In the genomic region with DNA sequence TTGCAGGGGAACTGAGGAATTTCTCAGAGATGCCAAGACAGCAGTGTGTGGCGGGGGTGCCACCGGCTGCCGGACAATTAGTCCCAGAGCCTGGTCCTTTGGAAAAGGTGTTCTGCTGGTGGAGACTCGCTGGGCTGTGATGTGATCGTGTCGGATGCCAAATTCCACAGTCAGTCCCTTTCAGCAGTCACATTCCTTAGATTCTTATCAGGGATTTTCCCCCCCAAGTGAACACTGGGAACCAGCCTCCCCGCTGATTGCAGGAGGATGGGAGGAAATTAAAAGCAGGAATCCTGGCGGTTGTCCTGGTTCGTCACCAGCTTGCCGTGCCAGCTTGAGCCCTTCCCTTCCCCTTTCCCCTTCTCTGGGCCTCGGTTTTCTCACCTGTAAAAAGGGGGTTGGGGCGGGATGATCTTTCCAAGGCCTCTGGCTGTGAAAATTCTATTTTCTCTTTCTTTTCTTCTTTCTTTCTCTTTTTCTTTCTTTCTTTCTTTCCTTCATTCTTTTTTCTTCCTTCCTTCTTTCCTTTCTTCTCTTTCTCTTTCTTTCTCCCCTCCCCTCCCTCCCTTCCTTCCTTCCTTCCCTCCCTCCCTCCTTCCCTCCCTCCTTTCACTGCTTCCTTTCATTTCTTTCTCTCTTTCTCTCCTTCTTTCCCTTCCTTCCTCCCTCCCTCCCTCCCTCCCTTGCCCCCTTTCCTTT, we compare ENCODE assay signal across 1 cellular context.
TF ChIP-seq lines count a peak whose summit lies in the region.

No MANE protein-coding gene starts in this region.

TF ChIP-seq in HCT116, 20 proteins besides CTCF, POLR2A, EP300 and RAD21 (continued from another document):
- TF ChIP-seq, protein P1, sequence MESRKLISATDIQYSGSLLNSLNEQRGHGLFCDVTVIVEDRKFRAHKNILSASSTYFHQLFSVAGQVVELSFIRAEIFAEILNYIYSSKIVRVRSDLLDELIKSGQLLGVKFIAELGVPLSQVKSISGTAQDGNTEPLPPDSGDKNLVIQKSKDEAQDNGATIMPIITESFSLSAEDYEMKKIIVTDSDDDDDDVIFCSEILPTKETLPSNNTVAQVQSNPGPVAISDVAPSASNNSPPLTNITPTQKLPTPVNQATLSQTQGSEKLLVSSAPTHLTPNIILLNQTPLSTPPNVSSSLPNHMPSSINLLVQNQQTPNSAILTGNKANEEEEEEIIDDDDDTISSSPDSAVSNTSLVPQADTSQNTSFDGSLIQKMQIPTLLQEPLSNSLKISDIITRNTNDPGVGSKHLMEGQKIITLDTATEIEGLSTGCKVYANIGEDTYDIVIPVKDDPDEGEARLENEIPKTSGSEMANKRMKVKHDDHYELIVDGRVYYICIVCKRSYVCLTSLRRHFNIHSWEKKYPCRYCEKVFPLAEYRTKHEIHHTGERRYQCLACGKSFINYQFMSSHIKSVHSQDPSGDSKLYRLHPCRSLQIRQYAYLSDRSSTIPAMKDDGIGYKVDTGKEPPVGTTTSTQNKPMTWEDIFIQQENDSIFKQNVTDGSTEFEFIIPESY (IDR thresholded peaks at IDR 0.05; ENCODE audit: extremely low read depth, insufficient replicate concordance, low read length): no peak
- TF ChIP-seq EZH2 (IDR thresholded peaks at IDR 0.05): no peak
- no peak for TF ChIP-seq EZH2phosphoT487 (IDR thresholded peaks at IDR 0.05; ENCODE audit: borderline replicate concordance)
- TF ChIP-seq, protein P2, sequence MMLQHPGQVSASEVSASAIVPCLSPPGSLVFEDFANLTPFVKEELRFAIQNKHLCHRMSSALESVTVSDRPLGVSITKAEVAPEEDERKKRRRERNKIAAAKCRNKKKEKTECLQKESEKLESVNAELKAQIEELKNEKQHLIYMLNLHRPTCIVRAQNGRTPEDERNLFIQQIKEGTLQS (IDR thresholded peaks at IDR 0.05): no peak
